In the genomic region with DNA sequence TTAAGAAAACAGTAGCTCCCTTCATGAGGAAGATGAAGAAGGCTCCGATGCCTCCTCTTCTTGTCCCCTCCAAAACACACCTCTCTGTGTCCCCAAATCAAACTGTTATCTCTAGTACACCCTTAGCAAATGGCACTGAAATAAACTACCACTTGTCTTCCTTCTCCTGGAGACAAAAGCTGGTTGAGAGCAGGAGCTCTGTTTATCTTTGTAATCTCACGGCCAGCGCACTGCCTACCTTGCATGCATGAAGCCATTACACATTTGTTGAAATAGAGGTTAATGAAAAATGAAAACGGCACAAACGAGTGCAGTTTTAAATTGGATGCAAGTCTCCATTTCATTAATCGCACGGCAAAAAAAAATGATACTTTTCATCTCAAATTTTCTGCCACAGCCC, we compare ENCODE assay signal across 24 cellular contexts.
"Had no signal": no experiment of that assay in that cellular context is flagged by ENCODE, and none has a peak within 500 bp of the region (broad histone marks: within the 10 kb centered on the region; RNA-seq: fewer than 3 reads in every experiment).

No MANE protein-coding gene starts in this region.

- H3K36me3 Mint-ChIP-seq: activated naive CD4-positive, alpha-beta T cell treated with anti-CD3 and anti-CD28 coated beads, Interleukin-2, amount 10 ng/mL, durations not matched to agents 7 days and 5 days; activated naive CD8-positive, alpha-beta T cell treated with anti-CD3 and anti-CD28 coated beads, Interleukin-2, amount 10 ng/mL, durations not matched to agents 7 days and 5 days had no signal

- H3K4me1 Mint-ChIP-seq: activated naive CD4-positive, alpha-beta T cell treated with anti-CD3 and anti-CD28 coated beads, Interleukin-2, amount 10 ng/mL, durations not matched to agents 7 days and 5 days; activated naive CD8-positive, alpha-beta T cell treated with anti-CD3 and anti-CD28 coated beads, Interleukin-2, amount 10 ng/mL, durations not matched to agents 7 days and 5 days had no signal

- ATAC-seq: activated CD4-positive, CD25-positive, alpha-beta regulatory T cell treated with anti-CD3 and anti-CD28 coated beads, Interleukin-2, amount 50 U/mL, for 24 hours; left colon; naive thymus-derived CD4-positive, alpha-beta T cell; sciatic nerve had no signal

- DNase-seq: activated CD4-positive, alpha-beta T cell treated with anti-CD3 and anti-CD28 coated beads for 48 hours; activated CD4-positive, alpha-beta T cell treated with anti-CD3 and anti-CD28 coated beads, Interleukin-2, amount 50 U/mL, for 48 hours; activated CD8-positive, alpha-beta memory T cell treated with anti-CD3 and anti-CD28 coated beads for 24 hours; activated effector memory CD4-positive, alpha-beta T cell treated with anti-CD3 and anti-CD28 coated beads, Interleukin-2, amount 50 U/mL, for 16 hours; activated naive CD4-positive, alpha-beta T cell treated with anti-CD3 and anti-CD28 coated beads, Interleukin-2, amount 10 ng/mL, durations not matched to agents 7 days and 5 days; activated naive CD8-positive, alpha-beta T cell treated with anti-CD3 and anti-CD28 coated beads, Interleukin-2, amount 10 ng/mL, durations not matched to agents 7 days and 5 days; cerebellar nuclear complex; colonic mucosa; effector CD8-positive, alpha-beta T cell; glutamatergic neuron; left colon; midbrain; naive thymus-derived CD4-positive, alpha-beta T cell; pancreas; retina; stimulated activated CD4-positive, alpha-beta T cell treated with anti-CD3 and anti-CD28 coated beads, Interleukin-12 subunit alpha, Interleukin-12 subunit beta, amount 100 ng/mL, for 4 hours; stimulated activated CD4-positive, alpha-beta T cell treated with anti-CD3 and anti-CD28 coated beads, Interleukin-4, amount 100 ng/mL, for 1 hour; T1000; trophoblast cell had no signal

- H3K9me3 Mint-ChIP-seq: activated naive CD4-positive, alpha-beta T cell treated with anti-CD3 and anti-CD28 coated beads, Interleukin-2, amount 10 ng/mL, durations not matched to agents 7 days and 5 days; activated naive CD8-positive, alpha-beta T cell treated with anti-CD3 and anti-CD28 coated beads, Interleukin-2, amount 10 ng/mL, durations not matched to agents 7 days and 5 days; activated T-helper 1 cell treated with anti-CD3 and anti-CD28 coated beads, Interleukin-12 subunit alpha, Interleukin-12 subunit beta, Interleukin-2, Interleukin-4 antibody, amounts not matched to agents 30 ng/mL and 10 ng/mL and 1 ng/mL, durations not matched to agents 14 hours and 24 hours and 36 hours; brain; naive thymus-derived CD4-positive, alpha-beta T cell; stimulated activated naive CD8-positive, alpha-beta T cell treated with anti-CD3 and anti-CD28 coated beads, Interleukin-15, Interleukin-2, amounts not matched to agents 100 ng/mL and 50 ng/mL, for 24 hours had no signal

- H3K27me3 Mint-ChIP-seq: activated naive CD4-positive, alpha-beta T cell treated with anti-CD3 and anti-CD28 coated beads, Interleukin-2, amount 10 ng/mL, durations not matched to agents 7 days and 5 days; brain had no signal

- H3K4me3 Mint-ChIP-seq: activated naive CD4-positive, alpha-beta T cell treated with anti-CD3 and anti-CD28 coated beads, Interleukin-2, amount 10 ng/mL, durations not matched to agents 7 days and 5 days; activated naive CD8-positive, alpha-beta T cell treated with anti-CD3 and anti-CD28 coated beads, Interleukin-2, amount 10 ng/mL, durations not matched to agents 7 days and 5 days; activated T-helper 1 cell treated with anti-CD3 and anti-CD28 coated beads, Interleukin-12 subunit alpha, Interleukin-12 subunit beta, Interleukin-2, Interleukin-4 antibody, amounts not matched to agents 30 ng/mL and 10 ng/mL and 1 ng/mL, durations not matched to agents 14 hours and 24 hours and 36 hours; brain; naive thymus-derived CD4-positive, alpha-beta T cell; stimulated activated naive CD8-positive, alpha-beta T cell treated with anti-CD3 and anti-CD28 coated beads, Interleukin-15, Interleukin-2, amounts not matched to agents 100 ng/mL and 50 ng/mL, for 24 hours had no signal

- H3K27ac Mint-ChIP-seq: activated naive CD4-positive, alpha-beta T cell treated with anti-CD3 and anti-CD28 coated beads, Interleukin-2, amount 10 ng/mL, durations not matched to agents 7 days and 5 days; activated naive CD8-positive, alpha-beta T cell treated with anti-CD3 and anti-CD28 coated beads, Interleukin-2, amount 10 ng/mL, durations not matched to agents 7 days and 5 days; activated T-helper 1 cell treated with anti-CD3 and anti-CD28 coated beads, Interleukin-12 subunit alpha, Interleukin-12 subunit beta, Interleukin-2, Interleukin-4 antibody, amounts not matched to agents 30 ng/mL and 10 ng/mL and 1 ng/mL, durations not matched to agents 14 hours and 24 hours and 36 hours; brain; naive thymus-derived CD4-positive, alpha-beta T cell; stimulated activated naive CD8-positive, alpha-beta T cell treated with anti-CD3 and anti-CD28 coated beads, Interleukin-15, Interleukin-2, amounts not matched to agents 100 ng/mL and 50 ng/mL, for 24 hours had no signal
